ENCODE assay signal across 13 cellular contexts in the genomic region with DNA sequence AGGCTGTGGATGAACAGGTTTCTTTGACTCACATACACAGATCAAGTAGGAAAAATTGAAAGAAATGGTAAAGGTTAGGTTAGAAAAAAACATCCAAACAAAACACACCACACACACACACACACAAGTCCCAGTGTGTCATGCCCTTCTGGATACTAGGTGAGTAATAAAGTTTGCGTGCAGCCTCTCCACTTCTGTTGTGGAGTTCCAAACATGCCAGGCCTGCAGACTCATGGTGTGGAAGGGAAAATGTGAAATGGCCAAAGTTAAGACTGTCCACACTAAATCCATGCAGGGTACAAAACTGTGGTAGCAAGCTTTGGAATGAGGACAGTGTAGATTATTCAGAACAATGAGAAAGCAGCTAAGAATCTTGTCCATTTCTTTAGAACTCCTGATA.
DNase-seq lines count a peak whose midpoint lies in the region; ATAC-seq and TF ChIP-seq lines count a peak whose summit lies in the region.
"Had no signal": no experiment of that assay in that cellular context is flagged by ENCODE, and none has a peak within 500 bp of the region (broad histone marks: within the 10 kb centered on the region; RNA-seq: fewer than 3 reads in every experiment).

No MANE protein-coding gene starts in this region.

- TF ChIP-seq CTCF in cardiac muscle cell (IDR thresholded peaks at IDR 0.05; ENCODE audit: low read depth, low read length) (no peak), heart left ventricle (IDR thresholded peaks at IDR 0.05) (no peak), fibroblast of pulmonary artery (IDR thresholded peaks at IDR 0.05; ENCODE audit: low read length, missing control alignments) (no peak)

- H3K27ac ChIP-seq in cardiac muscle cell, result peak overlapping the region; percentile 34
- H3K27ac ChIP-seq in heart left ventricle, result no peak overlapping the region
- H3K27ac ChIP-seq: colonic mucosa, tibial artery, WERI-Rb-1 had no signal

- DNase-seq in cardiac muscle cell (ENCODE audit: low read depth in 1 of 2, low spot score in 1 of 2) (no peak), heart left ventricle (no peak), RPMI7951 (ENCODE audit: low read depth) (peak; percentile 60), fibroblast of pulmonary artery (ENCODE audit: low read depth) (peak; percentile 26), stromal cell of bone marrow (ENCODE audit: low read depth) (peak; percentile 21), H7 (no peak)
- no peak for DNase-seq in stimulated activated CD4-positive, alpha-beta T cell treated with anti-CD3 and anti-CD28 coated beads, Interleukin-4, amount 100 ng/mL, for 24 hours
- DNase-seq: activated CD8-positive, alpha-beta memory T cell treated with anti-CD3 and anti-CD28 coated beads, Interleukin-2, amount 50 U/mL, for 4 hours; colonic mucosa; spleen; tibial artery; WERI-Rb-1 had no signal

- H3K36me3 ChIP-seq in cardiac muscle cell (no peaks in the 10 kb centered on the region), heart left ventricle (no peaks in the 10 kb centered on the region), H7 (replicated peaks; ENCODE audit: control insufficient read depth, insufficient read depth, low read length) (no peaks in the 10 kb centered on the region)
- H3K36me3 ChIP-seq: colonic mucosa, spleen, tibial artery, WERI-Rb-1 had no signal

- intact Hi-C loops in heart left ventricle (cut with DNase I), result no loop called here

- TF ChIP-seq POLR2A in heart left ventricle (IDR thresholded peaks at IDR 0.05), result no peak

- H3K4me3 ChIP-seq in cardiac muscle cell (no peak overlapping the region), heart left ventricle (no peak overlapping the region), fibroblast of pulmonary artery (replicated peaks; ENCODE audit: low read depth, low read length) (no peak overlapping the region), H7 (ENCODE audit: insufficient read depth, low read depth, low read length) (no peak overlapping the region)
- H3K4me3 ChIP-seq: colonic mucosa, spleen, tibial artery had no signal

- H3K9me3 ChIP-seq in cardiac muscle cell (ENCODE audit: low read depth) (no peaks in the 10 kb centered on the region), heart left ventricle (no peaks in the 10 kb centered on the region)
- H3K9me3 ChIP-seq: colonic mucosa, spleen, tibial artery had no signal

- H3K4me1 ChIP-seq in cardiac muscle cell (ENCODE audit: low read depth), result no peaks in the 10 kb centered on the region
- peaks cover 0 to 12% (median 4%) of the 10 kb centered on the region in 12 donors for H3K4me1 ChIP-seq in heart left ventricle
- H3K4me1 ChIP-seq: colonic mucosa, tibial artery had no signal

- 0 to 3% (median 0%) methylated on average over 1 of the region's 1 CpG for WGBS in heart left ventricle, 4 donors

- ATAC-seq in heart left ventricle (no peak), GM21619 (IDR thresholded peaks at IDR 0.05; ENCODE audit: unreplicated experiment) (no peak)

- H3K27me3 ChIP-seq in cardiac muscle cell, result no peaks in the 10 kb centered on the region
- no peaks in the 10 kb centered on the region for H3K27me3 ChIP-seq in heart left ventricle
- H3K27me3 ChIP-seq in H7 (ENCODE audit: control insufficient read depth, insufficient read depth, low read length), result no peaks in the 10 kb centered on the region
- H3K27me3 ChIP-seq: colonic mucosa, spleen, tibial artery had no signal

Comparison
In these comparisons a context has a peak if more than half of its experiments do, and no peak if none do; other contexts are left out.
1. DNase-seq: peak in RPMI7951 (single experiment), fibroblast of pulmonary artery (single experiment) and stromal cell of bone marrow (single experiment); none in cardiac muscle cell (0 of 2), heart left ventricle (0 of 5), H7 (single experiment) and stimulated activated CD4-positive, alpha-beta T cell treated with anti-CD3 and anti-CD28 coated beads, Interleukin-4, amount 100 ng/mL, for 24 hours (single experiment).